ENCODE assay signal across 23 cellular contexts in the genomic region with DNA sequence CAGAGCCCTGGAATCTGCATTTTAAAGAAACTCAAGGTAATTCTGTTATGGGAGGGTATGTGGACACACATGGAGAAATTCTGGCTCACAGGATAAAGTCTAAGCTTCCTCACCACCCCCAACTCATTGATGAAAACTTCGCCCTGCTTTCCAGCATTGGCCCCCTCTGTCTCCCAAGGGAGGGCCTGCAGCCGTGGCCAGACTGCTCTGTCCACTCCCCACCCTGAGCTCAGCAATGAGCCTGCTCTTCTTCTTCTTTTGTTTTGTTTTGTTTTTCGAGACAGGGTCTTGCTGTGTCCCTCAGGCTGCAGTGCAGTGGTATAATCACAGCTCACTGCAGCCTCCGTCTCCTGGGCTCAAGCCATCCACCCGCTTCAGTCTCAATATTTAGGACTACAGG.
"Had no signal": no experiment of that assay in that cellular context is flagged by ENCODE, and none has a peak within 500 bp of the region (broad histone marks: within the 10 kb centered on the region; RNA-seq: fewer than 3 reads in every experiment).

No MANE protein-coding gene starts in this region.

- H3K36me3 ChIP-seq: breast epithelium, MG63, Peyer's patch, SJCRH30 had no signal

- H3K27me3 ChIP-seq: breast epithelium, MG63, Peyer's patch, SJCRH30 had no signal

- H3K4me2 ChIP-seq: SK-N-SH had no signal

- H3K9me3 Mint-ChIP-seq: activated B cell treated with CpG ODN at 0.5 μM for 24 hours; activated CD4-positive, alpha-beta memory T cell treated with anti-CD3 and anti-CD28 coated beads, Interleukin-2, amount 10 ng/mL, durations not matched to agents 7 days and 5 days; activated CD4-positive, alpha-beta T cell treated with anti-CD3 and anti-CD28 coated beads, Interleukin-2, amount 10 ng/mL, durations not matched to agents 7 days and 5 days had no signal

- H3K27me3 Mint-ChIP-seq: activated B cell treated with CpG ODN at 0.5 μM for 24 hours; activated CD4-positive, alpha-beta memory T cell treated with anti-CD3 and anti-CD28 coated beads, Interleukin-2, amount 10 ng/mL, durations not matched to agents 7 days and 5 days; activated CD4-positive, alpha-beta T cell treated with anti-CD3 and anti-CD28 coated beads, Interleukin-2, amount 10 ng/mL, durations not matched to agents 7 days and 5 days had no signal

- FAIRE-seq: TTC549 had no signal

- H3K27ac ChIP-seq: breast epithelium, Peyer's patch, SJCRH30 had no signal

- DNase-seq: activated B cell treated with CpG ODN at 0.5 μM for 24 hours; activated CD4-positive, alpha-beta memory T cell treated with anti-CD3 and anti-CD28 coated beads, Interleukin-2, amount 10 ng/mL, durations not matched to agents 7 days and 5 days; activated CD4-positive, alpha-beta T cell treated with anti-CD3 and anti-CD28 coated beads for 1 hour; activated CD4-positive, alpha-beta T cell treated with anti-CD3 and anti-CD28 coated beads, Interleukin-2, amount 10 ng/mL, durations not matched to agents 7 days and 5 days; activated effector memory CD4-positive, alpha-beta T cell treated with Interleukin-2 at 50 U/mL for 16 hours; activated naive CD4-positive, alpha-beta T cell; activated T-cell treated with anti-CD3 and anti-CD28 coated beads for 4 hours; aorta; caudate nucleus; MG63; NCI-H1105 treated with DMSO at 0.1 percent for 48 hours; NCI-H1436 treated with DMSO at 0.1 percent for 48 hours; NCI-H187; NCI-H2081; NCI-H510A treated with DMSO at 0.1 percent for 48 hours; NCI-H69; Peyer's patch; Right ventricle myocardium superior; SJCRH30; SK-N-SH; T-helper 9 cell had no signal

- H3K27ac Mint-ChIP-seq: activated B cell treated with CpG ODN at 0.5 μM for 24 hours; activated CD4-positive, alpha-beta memory T cell treated with anti-CD3 and anti-CD28 coated beads, Interleukin-2, amount 10 ng/mL, durations not matched to agents 7 days and 5 days had no signal

- H3K9ac ChIP-seq: SK-N-SH had no signal

- H3K9me3 ChIP-seq: breast epithelium, MG63, Peyer's patch, SJCRH30, SK-N-SH had no signal

- H3K4me3 Mint-ChIP-seq: activated CD4-positive, alpha-beta memory T cell treated with anti-CD3 and anti-CD28 coated beads, Interleukin-2, amount 10 ng/mL, durations not matched to agents 7 days and 5 days; activated CD4-positive, alpha-beta T cell treated with anti-CD3 and anti-CD28 coated beads, Interleukin-2, amount 10 ng/mL, durations not matched to agents 7 days and 5 days had no signal

- H3K4me3 ChIP-seq: breast epithelium, MG63, Peyer's patch, SJCRH30 had no signal
